In genomic region chr5:43432486-43433365, GRCh38 we compare ENCODE assay signal across 9 cellular contexts. TPM values are rescaled to one million over a fixed set of nuclear protein-coding genes. Genes with fewer than 3 reads are reported as not detected.
A peak's percentile ranks its signal among the peaks of the same experiment; 100 is the strongest.
DNase-seq lines count a peak whose midpoint lies in the region; ATAC-seq, FAIRE-seq and TF ChIP-seq lines count a peak whose summit lies in the region.
"Had no signal": no experiment of that assay in that cellular context is flagged by ENCODE, and none has a peak within 500 bp of the region (broad histone marks: within the 10 kb centered on the region; RNA-seq: fewer than 3 reads in every experiment).

No MANE protein-coding gene starts in this region.

- no peak overlapping the region for H3K9ac ChIP-seq in HepG2 (ENCODE audit: insufficient read depth, low read depth, low read length)
- no peak overlapping the region for H3K9ac ChIP-seq in neuronal stem cell (ENCODE audit: low read depth, low read length, poor library complexity)

- intact Hi-C loops in HepG2 (cut with micrococcal nuclease; ENCODE audit: unreplicated experiment), result loop anchor here (1.0 to 2.0 kb wide), 2 partner anchors 30 to 50 kb away; partner anchors contain the start of gene TMEM267

- H3K14ac ChIP-seq in neuronal stem cell (ENCODE audit: low read length), result no peak overlapping the region

- WGBS in HepG2 (ENCODE audit: low lambda C conversion rate), result 15% methylated on average over 3 of the region's 3 CpGs
- WGBS in neuronal stem cell (ENCODE audit: extremely low coverage in 2 of 2, insufficient read length in 2 of 2, insufficient replicate concordance in 1 of 2), 2 donors, result no CpG with 5 or more reads among the region's 3 CpGs

- H3K4me2 ChIP-seq in HepG2 (ENCODE audit: low read depth, low read length) (peak overlapping the region; percentile 71), neuronal stem cell (ENCODE audit: insufficient read depth, low read length, poor library complexity, severe bottlenecking) (no peak overlapping the region)

- in situ Hi-C loops in HepG2 (cut with HindIII; ENCODE audit: extremely low pct_ligation_motif_present, low pct_unique_long_range_greater_than_20kb), result no loop called here

- H2BK15ac ChIP-seq in neuronal stem cell (ENCODE audit: low read length), result no peak overlapping the region

- no peak overlapping the region for H4K8ac ChIP-seq in neuronal stem cell (ENCODE audit: low read depth, low read length)

- no peak overlapping the region for H2BK5ac ChIP-seq in neuronal stem cell (ENCODE audit: low read length)

- no peak for TF ChIP-seq RAD21 in HepG2 (CRISPR knock-in tag; IDR thresholded peaks at IDR 0.05)

- no TSS peak for BruUV-seq in HepG2 (replicated peaks; lab: Mats Ljungman, UMichigan)

- peaks cover 7% of the 10 kb centered on the region for H3K9me3 Mint-ChIP-seq in type B pancreatic cell

- peak; percentile 40 for FAIRE-seq in bronchial epithelial cell (lab: Jason Lieb, UNC)
- FAIRE-seq in HepG2 (lab: Jason Lieb, UNC), result peak; percentile 99

- H3K27me3 Mint-ChIP-seq in type B pancreatic cell, result no peaks in the 10 kb centered on the region

- ATAC-seq in HepG2, result peak; percentile 96
- ATAC-seq in HG03565 (IDR thresholded peaks at IDR 0.05; ENCODE audit: unreplicated experiment), result no peak

- DNase-seq in AG08395 (ENCODE audit: low spot score) (peak; percentile 70), M059J (ENCODE audit: low read depth) (peak; percentile 80), bronchial epithelial cell (ENCODE audit: low read depth) (peak; percentile 89), HepG2 (ENCODE audit: low spot score) (peak; percentile 98), NCI-H2171 treated with DMSO at 0.1 percent for 48 hours (lab: John Stamatoyannopoulos, UW) (no peak), neuronal stem cell (ENCODE audit: low spot score) (no peak), type B pancreatic cell (ENCODE audit: extremely low spot score, unreplicated experiment) (no peak)
- DNase-seq: stimulated activated CD4-positive, alpha-beta T cell treated with anti-CD3 and anti-CD28 coated beads, Interleukin-1b, Interleukin-23, amount 100 ng/mL, for 48 hours had no signal

- no peak overlapping the region for H2AFZ ChIP-seq in HepG2 (ENCODE audit: low read length)
- H2AFZ ChIP-seq in neuronal stem cell (ENCODE audit: low read length), result no peak overlapping the region

- no peak overlapping the region for H2BK120ac ChIP-seq in neuronal stem cell (ENCODE audit: low read depth, low read length)

- TF ChIP-seq EP300 in HepG2 (IDR thresholded peaks at IDR 0.05; ENCODE audit: low read depth in 2 of 2, low read length in 2 of 2) (peak; percentile 52 to 94; a peak in 3 of 4 replicates), HepG2 (CRISPR knock-in tag; IDR thresholded peaks at IDR 0.05; ENCODE audit: borderline replicate concordance) (peak; percentile 84; the same call in 1 of the 2 replicates)

- CTCF ChIA-PET in HepG2 (lab: Yijun Ruan, JAX; ENCODE audit: low intra/inter-chr PET ratio, low total read pairs), result no interaction called here

- H3K4me1 Mint-ChIP-seq in type B pancreatic cell (ENCODE audit: unreplicated experiment), result peaks cover 7% of the 10 kb centered on the region

- no peak overlapping the region for H2AK5ac ChIP-seq in neuronal stem cell (ENCODE audit: low read depth, low read length)

- no peak overlapping the region for H3K4me3 Mint-ChIP-seq in type B pancreatic cell

- no peaks in the 10 kb centered on the region for H3K36me3 Mint-ChIP-seq in type B pancreatic cell

- no peaks in the 10 kb centered on the region for H4K20me1 ChIP-seq in HepG2 (ENCODE audit: insufficient read depth, low read length)

- H3K9me3 ChIP-seq in HepG2 (ENCODE audit: low read length) (no peaks in the 10 kb centered on the region), neuronal stem cell (replicated peaks in 1 of 2; ENCODE audit: control insufficient read depth in 2 of 2, insufficient read depth in 1 of 2, low read depth in 1 of 2, low read length in 2 of 2) (no peaks in the 10 kb centered on the region)

- H3K4me1 ChIP-seq in HepG2 (ENCODE audit: insufficient read depth, low read length) (peaks cover 72% of the 10 kb centered on the region), neuronal stem cell (ENCODE audit: control insufficient read depth in 2 of 2, insufficient read depth in 1 of 2, low read depth in 1 of 2, low read length in 2 of 2) (peaks cover 0 to 2% of the 10 kb centered on the region in 2 donors)

- H2BK12ac ChIP-seq in neuronal stem cell (ENCODE audit: low read length), result no peak overlapping the region

- no peaks in the 10 kb centered on the region for H3K27me3 ChIP-seq in bronchial epithelial cell (ENCODE audit: control insufficient read depth, insufficient read depth, low read length)
- no peaks in the 10 kb centered on the region for H3K27me3 ChIP-seq in HepG2 (ENCODE audit: control insufficient read depth in 1 of 2, insufficient read depth in 2 of 2, low read length in 2 of 2)
- peaks cover 0 to 3% (median 0%) of the 10 kb centered on the region in 3 experiments for H3K27me3 ChIP-seq in neuronal stem cell (ENCODE audit: control insufficient read depth in 3 of 3, insufficient read depth in 3 of 3, low read depth in 1 of 3, low read length in 3 of 3)

- H3K27ac Mint-ChIP-seq in type B pancreatic cell, result no peak overlapping the region

- H3K79me1 ChIP-seq in neuronal stem cell (ENCODE audit: low read depth, low read length), result no peaks in the 10 kb centered on the region

- POLR2A ChIA-PET in HepG2 (lab: Yijun Ruan, JAX), result interaction anchor here (0.9 to 1.9 kb wide), 3 partner anchors 30 to 312 kb away, joined by 3 to 17 read pairs (median 3); partner anchors contain the start of genes TMEM267 and ZNF131

- no peak overlapping the region for H3K4ac ChIP-seq in neuronal stem cell (ENCODE audit: low read length)

- H3K79me2 ChIP-seq in HepG2 (ENCODE audit: insufficient read depth, low read length), result no peaks in the 10 kb centered on the region

- H3K36me3 ChIP-seq in bronchial epithelial cell (ENCODE audit: control insufficient read depth, insufficient read depth, low read length) (no peaks in the 10 kb centered on the region), HepG2 (replicated peaks in 1 of 2; ENCODE audit: control insufficient read depth in 1 of 2, insufficient read depth in 2 of 2, low read length in 2 of 2) (no peaks in the 10 kb centered on the region), neuronal stem cell (replicated peaks in 1 of 2; ENCODE audit: control insufficient read depth in 2 of 2, insufficient read depth in 2 of 2, low read length in 2 of 2) (no peaks in the 10 kb centered on the region)

- no peak overlapping the region for H4K91ac ChIP-seq in neuronal stem cell (ENCODE audit: low read depth, low read length, poor library complexity)

- H3K23ac ChIP-seq in neuronal stem cell (ENCODE audit: low read depth, low read length, poor library complexity), result no peak overlapping the region

- peak overlapping the region; percentile 51 for H3K27ac ChIP-seq in HepG2 (ENCODE audit: extremely low read length, insufficient read depth, low read length)
- H3K27ac ChIP-seq in neuronal stem cell (replicated peaks; ENCODE audit: low read length), result no peak overlapping the region

- H3K18ac ChIP-seq in neuronal stem cell (ENCODE audit: low read length), result no peak overlapping the region

- H3K4me3 ChIP-seq in bronchial epithelial cell (ENCODE audit: low read depth, low read length), result no peak overlapping the region
- H3K4me3 ChIP-seq in HepG2 (replicated peaks in 1 of 3; ENCODE audit: insufficient read depth in 1 of 3, low read depth in 2 of 3, low read length in 3 of 3), result peak overlapping the region in 2 of 3 experiments; percentile 29 to 30; a peak in 1 of 6 replicates
- H3K4me3 ChIP-seq in neuronal stem cell (ENCODE audit: low read length in 2 of 2), result no peak overlapping the region

- TF ChIP-seq POLR2A in HepG2 (IDR thresholded peaks at IDR 0.05; ENCODE audit: insufficient read depth in 1 of 2, low read depth in 2 of 2, low read length in 2 of 2), result no peak

- no peak for TF ChIP-seq CTCF in bronchial epithelial cell (IDR thresholded peaks at IDR 0.05; ENCODE audit: insufficient read depth, low read length, severe bottlenecking)
- TF ChIP-seq CTCF in HepG2 (CRISPR knock-in tag; IDR thresholded peaks at IDR 0.05), result no peak
- TF ChIP-seq CTCF in type B pancreatic cell (conservative IDR thresholded peaks at IDR 0.05), result no peak

RNA-seq across cellular contexts. Expression of gene CCL28, which starts 20.5 kb away (rescaled TPM):
- not detected in 2 replicates for total RNA-seq in M059J (2014; rRNA removed; shearing (Covaris generic))
- total RNA-seq in bronchial epithelial cell (1.0 and 1.6 TPM in 2 replicates), HepG2 (2016; rRNA removed; fragmentation: Illumina TruSeq; extraction: Trizol) (not detected in 2 replicates), type B pancreatic cell (ENCODE audit: low replicate concordance) (2.0 TPM in 1 of 2 replicates, not detected in the other)
- total RNA-seq in HepG2 (2016; cell fraction: cytosol; rRNA removed; fragmentation: Illumina TruSeq; extraction: Trizol; ENCODE audit: low read depth), result not detected in 2 replicates
- not detected in 2 replicates for total RNA-seq in HepG2 (2016; cell fraction: insoluble cytoplasmic fraction; rRNA removed; fragmentation: Illumina TruSeq; extraction: Trizol)
- total RNA-seq in HepG2 (2016; cell fraction: membrane; rRNA removed; fragmentation: Illumina TruSeq; extraction: Trizol), result 0.07 TPM in 1 of 2 replicates, not detected in the other
- total RNA-seq in HepG2 (2016; cell fraction: nucleus; rRNA removed; fragmentation: Illumina TruSeq; extraction: Trizol), result not detected in 2 replicates
- 0.03 and 0.08 TPM in 2 replicates for polyA plus RNA-seq in HepG2 (2011; rRNA removed)
- polyA plus RNA-seq in HepG2 (2011; cell fraction: cytosol; rRNA removed), result 0.03 TPM in 1 of 2 replicates, not detected in the other
- not detected in 2 replicates for polyA plus RNA-seq in HepG2 (2011; cell fraction: nucleus; rRNA removed)
- not detected in 2 replicates for polyA plus RNA-seq in HepG2 (2012)
- polyA plus RNA-seq in HepG2 (2016; cell fraction: cytosol; fragmentation: Illumina TruSeq; extraction: Trizol; ENCODE audit: low read depth), result not detected in 2 replicates
- not detected in 2 replicates for polyA plus RNA-seq in HepG2 (2016; cell fraction: insoluble cytoplasmic fraction; fragmentation: Illumina TruSeq; extraction: Trizol; ENCODE audit: low read depth)
- not detected in 2 replicates for polyA plus RNA-seq in HepG2 (2016; cell fraction: membrane; fragmentation: Illumina TruSeq; extraction: Trizol; ENCODE audit: low read depth)
- polyA plus RNA-seq in HepG2 (2016; cell fraction: nucleus; fragmentation: Illumina TruSeq; extraction: Trizol; ENCODE audit: insufficient read depth, low read depth), result not detected in 2 replicates
- 0.30 TPM in 1 of 2 replicates, not detected in the other for polyA minus RNA-seq in HepG2 (2011; rRNA and poly(A)+ RNA removed; ENCODE audit: low replicate concordance)
- not detected in 2 replicates for polyA minus RNA-seq in HepG2 (2011; cell fraction: cytosol; rRNA and poly(A)+ RNA removed)
- not detected in 2 replicates for polyA minus RNA-seq in HepG2 (2011; cell fraction: nucleus; rRNA and poly(A)+ RNA removed)
- 0.03 TPM for polyA plus RNA-seq in neuronal stem cell (2013, experiment 1 of 2)
- 0.04 TPM for polyA plus RNA-seq in neuronal stem cell (2013, experiment 2 of 2)

RNA-seq across cellular contexts. Expression of gene TMEM267, which starts 50.9 kb away (rescaled TPM):
- total RNA-seq in M059J (2014; rRNA removed; shearing (Covaris generic)), result 13.8 and 24.1 TPM in 2 replicates
- total RNA-seq in bronchial epithelial cell, result 12.4 and 30.6 TPM in 2 replicates
- 11.2 and 12.6 TPM in 2 replicates for total RNA-seq in HepG2 (2016; rRNA removed; fragmentation: Illumina TruSeq; extraction: Trizol)
- 3.3 and 3.4 TPM in 2 replicates for total RNA-seq in HepG2 (2016; cell fraction: cytosol; rRNA removed; fragmentation: Illumina TruSeq; extraction: Trizol; ENCODE audit: low read depth)
- total RNA-seq in HepG2 (2016; cell fraction: insoluble cytoplasmic fraction; rRNA removed; fragmentation: Illumina TruSeq; extraction: Trizol), result 11.4 and 14.9 TPM in 2 replicates
- total RNA-seq in HepG2 (2016; cell fraction: membrane; rRNA removed; fragmentation: Illumina TruSeq; extraction: Trizol), result 6.3 and 7.8 TPM in 2 replicates
- 9.4 and 13.9 TPM in 2 replicates for total RNA-seq in HepG2 (2016; cell fraction: nucleus; rRNA removed; fragmentation: Illumina TruSeq; extraction: Trizol)
- polyA plus RNA-seq in HepG2 (2011; rRNA removed), result 8.0 and 8.9 TPM in 2 replicates
- polyA plus RNA-seq in HepG2 (2011; cell fraction: cytosol; rRNA removed), result 1.8 and 4.4 TPM in 2 replicates
- polyA plus RNA-seq in HepG2 (2011; cell fraction: nucleus; rRNA removed), result 5.2 and 6.3 TPM in 2 replicates
- 7.4 and 8.6 TPM in 2 replicates for polyA plus RNA-seq in HepG2 (2012)
- 0.42 and 0.80 TPM in 2 replicates for polyA plus RNA-seq in HepG2 (2016; cell fraction: cytosol; fragmentation: Illumina TruSeq; extraction: Trizol; ENCODE audit: low read depth)
- 8.8 and 10.2 TPM in 2 replicates for polyA plus RNA-seq in HepG2 (2016; cell fraction: insoluble cytoplasmic fraction; fragmentation: Illumina TruSeq; extraction: Trizol; ENCODE audit: low read depth)
- 2.3 and 2.7 TPM in 2 replicates for polyA plus RNA-seq in HepG2 (2016; cell fraction: membrane; fragmentation: Illumina TruSeq; extraction: Trizol; ENCODE audit: low read depth)
- polyA plus RNA-seq in HepG2 (2016; cell fraction: nucleus; fragmentation: Illumina TruSeq; extraction: Trizol; ENCODE audit: insufficient read depth, low read depth), result 17.0 and 17.2 TPM in 2 replicates
- 8.2 and 22.2 TPM in 2 replicates for polyA minus RNA-seq in HepG2 (2011; rRNA and poly(A)+ RNA removed; ENCODE audit: low replicate concordance)
- 6.6 and 7.4 TPM in 2 replicates for polyA minus RNA-seq in HepG2 (2011; cell fraction: cytosol; rRNA and poly(A)+ RNA removed)
- polyA minus RNA-seq in HepG2 (2011; cell fraction: nucleus; rRNA and poly(A)+ RNA removed), result 5.3 and 8.7 TPM in 2 replicates
- polyA plus RNA-seq in neuronal stem cell (2013, experiment 1 of 2), result 7.0 TPM
- polyA plus RNA-seq in neuronal stem cell (2013, experiment 2 of 2), result 7.1 TPM
- total RNA-seq in type B pancreatic cell (ENCODE audit: low replicate concordance), result 11.4 and 11.6 TPM in 2 replicates

Comparison
In these comparisons a context has a peak if more than half of its experiments do, and no peak if none do; other contexts are left out.
1. DNase-seq: peak in AG08395 (single experiment), M059J (single experiment), bronchial epithelial cell (single experiment) and HepG2 (single experiment); none in NCI-H2171 treated with DMSO at 0.1 percent for 48 hours (single experiment), neuronal stem cell (single experiment) and type B pancreatic cell (single experiment).
2. H3K4me3 ChIP-seq: peak in HepG2 (2 of 3); none in bronchial epithelial cell (single experiment) and neuronal stem cell (0 of 2).